20 cellular contexts compared by ENCODE assay signal in the genomic region with DNA sequence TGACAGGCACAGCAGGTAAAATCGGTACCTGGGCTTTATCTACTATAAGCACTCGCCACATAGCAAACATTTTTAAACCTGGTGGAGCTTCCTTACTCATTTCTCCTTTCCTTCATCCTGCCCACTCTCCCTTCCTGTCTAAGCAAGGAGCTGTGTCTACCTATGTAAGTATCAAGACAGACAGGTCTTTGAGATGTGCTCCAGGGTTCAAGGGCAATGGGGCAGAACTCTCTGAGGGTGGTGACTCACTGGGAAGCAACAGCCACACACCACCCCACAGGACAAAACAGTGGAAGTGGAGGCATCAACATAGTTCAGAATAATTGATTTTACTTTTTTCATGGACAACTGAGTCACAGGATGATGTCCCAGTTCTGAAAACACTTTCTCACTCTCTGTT.
A peak's percentile ranks its signal among the peaks of the same experiment; 100 is the strongest.
DNase-seq lines count a peak whose midpoint lies in the region; ATAC-seq and TF ChIP-seq lines count a peak whose summit lies in the region.
"Had no signal": no experiment of that assay in that cellular context is flagged by ENCODE, and none has a peak within 500 bp of the region (broad histone marks: within the 10 kb centered on the region; RNA-seq: fewer than 3 reads in every experiment).

No MANE protein-coding gene starts in this region.

- no peak for TF ChIP-seq CTCF in A673 (conservative IDR thresholded peaks at IDR 0.05; ENCODE audit: low read depth, low read length)
- TF ChIP-seq CTCF in PC-3 (conservative IDR thresholded peaks at IDR 0.05; ENCODE audit: low read depth, low read length) = no peak
- TF ChIP-seq CTCF in neural progenitor cell (IDR thresholded peaks at IDR 0.05) = no peak
- no peak for TF ChIP-seq CTCF in glutamatergic neuron (IDR thresholded peaks at IDR 0.05; ENCODE audit: partially characterized antibody, unreplicated experiment)

- POLR2A ChIA-PET in A673 (lab: Charles Lee; ENCODE audit: low non-redundant PET) = no interaction called here
- POLR2A ChIA-PET in PC-3 (lab: Charles Lee; ENCODE audit: unreplicated experiment) = no interaction called here

- no peak for DNase-seq in A673 (ENCODE audit: low spot score)
- DNase-seq in PC-3 = no peak
- DNase-seq in neural progenitor cell (ENCODE audit: low spot score) = no peak
- DNase-seq in HUDEP-2 (lab: John Stamatoyannopoulos, UW; ENCODE audit: unreplicated experiment in 76 of 76) = no peak
- no peak for DNase-seq in caudate nucleus (lab: John Stamatoyannopoulos, UW)
- DNase-seq in glutamatergic neuron = no peak
- DNase-seq: 8988T, GDM1, MM.1S, NCI-H1092, NCI-H1436 treated with DMSO at 0.1 percent for 48 hours, NCI-H2029, NCI-H226, NCI-H510A treated with DMSO at 0.1 percent for 48 hours, NCI-H748 treated with DMSO at 0.1 percent for 48 hours, Peyer's patch had no signal

- H3F3A ChIP-seq in PC-3 (ENCODE audit: low read length, unreplicated experiment) (no peaks in the 10 kb centered on the region), neural progenitor cell (ENCODE audit: low read depth) (no peaks in the 10 kb centered on the region)

- intact Hi-C loops in A673 (cut with micrococcal nuclease; ENCODE audit: unreplicated experiment) (no loop called here), PC-3 (cut with micrococcal nuclease) (no loop called here)

- no peaks in the 10 kb centered on the region for H3K79me2 ChIP-seq in PC-3 (ENCODE audit: low read length)
- no peaks in the 10 kb centered on the region for H3K79me2 ChIP-seq in neural progenitor cell (ENCODE audit: low read depth)

- H3K9me3 Mint-ChIP-seq in neural progenitor cell (peaks cover 24% of the 10 kb centered on the region), glutamatergic neuron (ENCODE audit: unreplicated experiment) (peaks cover 3% of the 10 kb centered on the region)

- no peaks in the 10 kb centered on the region for H3K36me3 ChIP-seq in A673 (ENCODE audit: insufficient read depth, low read length, poor library complexity, severe bottlenecking)
- H3K36me3 ChIP-seq in PC-3 (ENCODE audit: low read depth, low read length) = no peaks in the 10 kb centered on the region
- no peaks in the 10 kb centered on the region for H3K36me3 ChIP-seq in neural progenitor cell
- H3K36me3 ChIP-seq: Peyer's patch, SJSA1 had no signal

- CTCF ChIA-PET in A673 (lab: Charles Lee) = no interaction called here
- CTCF ChIA-PET in PC-3 (lab: Charles Lee) = no interaction called here

- H3K4me3 ChIP-seq in A673 (ENCODE audit: low read depth, low read length, poor library complexity, severe bottlenecking) (no peak overlapping the region), PC-3 (ENCODE audit: low read length) (no peak overlapping the region), neural progenitor cell (no peak overlapping the region)
- H3K4me3 ChIP-seq: Peyer's patch, SJSA1 had no signal

- H3K4me1 ChIP-seq in A673 (ENCODE audit: insufficient read depth, low read length, poor library complexity, severe bottlenecking) (peaks cover 21% of the 10 kb centered on the region), PC-3 (ENCODE audit: insufficient read depth, low read length) (peaks cover 8% of the 10 kb centered on the region), neural progenitor cell (peaks cover 8% of the 10 kb centered on the region)
- H3K4me1 ChIP-seq: Peyer's patch had no signal

- H3K27ac Mint-ChIP-seq in neural progenitor cell (peak overlapping the region; percentile 36), glutamatergic neuron (ENCODE audit: unreplicated experiment) (no peak overlapping the region)

- H3K36me3 Mint-ChIP-seq in neural progenitor cell (peaks cover 9% of the 10 kb centered on the region), glutamatergic neuron (ENCODE audit: unreplicated experiment) (peaks cover 8% of the 10 kb centered on the region)

- no peaks in the 10 kb centered on the region for H3K9me2 ChIP-seq in PC-3 (replicated peaks; ENCODE audit: low read length)

- H3K4me3 Mint-ChIP-seq in neural progenitor cell (no peak overlapping the region), glutamatergic neuron (ENCODE audit: unreplicated experiment) (no peak overlapping the region)
- H3K4me3 Mint-ChIP-seq: CD14-positive monocyte had no signal

- H3K27me3 ChIP-seq in A673 (replicated peaks; ENCODE audit: insufficient read depth, low read depth, low read length, poor library complexity) (no peaks in the 10 kb centered on the region), PC-3 (ENCODE audit: low read length) (no peaks in the 10 kb centered on the region), neural progenitor cell (no peaks in the 10 kb centered on the region)
- H3K27me3 ChIP-seq: Peyer's patch, SJSA1 had no signal

- no peak overlapping the region; the same call in 1 of the 2 replicates for H3K4me2 ChIP-seq in PC-3 (ENCODE audit: low read length)
- H3K4me2 ChIP-seq in neural progenitor cell = no peak overlapping the region

- H3K27ac ChIP-seq in A673 (ENCODE audit: low read depth, low read length, poor library complexity, severe bottlenecking) = peak overlapping the region; percentile 5
- H3K27ac ChIP-seq in PC-3 (ENCODE audit: low read length) = peak overlapping the region; percentile 58
- H3K27ac ChIP-seq in neural progenitor cell = no peak overlapping the region
- no peak overlapping the region for H3K27ac ChIP-seq in caudate nucleus (ENCODE audit: low read depth, low read length)
- H3K27ac ChIP-seq: Peyer's patch, SJSA1 had no signal

- H3K9ac ChIP-seq in PC-3 (ENCODE audit: low read length) = no peak overlapping the region
- H3K9ac ChIP-seq in neural progenitor cell = no peak overlapping the region

- H3K4me1 Mint-ChIP-seq in neural progenitor cell (peaks cover 28% of the 10 kb centered on the region), glutamatergic neuron (ENCODE audit: low read depth, unreplicated experiment) (peaks cover 3% of the 10 kb centered on the region)
- H3K4me1 Mint-ChIP-seq: CD14-positive monocyte had no signal

- H2AFZ ChIP-seq in PC-3 (ENCODE audit: low read length) (no peak overlapping the region), neural progenitor cell (replicated peaks) (no peak overlapping the region)

- H3K27me3 Mint-ChIP-seq in neural progenitor cell (ENCODE audit: insufficient read depth, low read depth) (peaks cover 2% of the 10 kb centered on the region), glutamatergic neuron (ENCODE audit: unreplicated experiment) (no peaks in the 10 kb centered on the region)

- H3K9me3 ChIP-seq in A673 (ENCODE audit: low read depth, low read length, poor library complexity, severe bottlenecking) (no peaks in the 10 kb centered on the region), PC-3 (ENCODE audit: low read length) (no peaks in the 10 kb centered on the region), neural progenitor cell (ENCODE audit: low read depth) (no peaks in the 10 kb centered on the region)
- H3K9me3 ChIP-seq: Peyer's patch, SJSA1 had no signal

- no TSS peak for BruUV-seq in A673 (replicated peaks; lab: Mats Ljungman, UMichigan)
- no TSS peak for BruUV-seq in PC-3 (replicated peaks; lab: Mats Ljungman, UMichigan)

- ATAC-seq in PC-3 (no peak), esophagus mucosa (peak; percentile 88), GM21529 (IDR thresholded peaks at IDR 0.05; ENCODE audit: unreplicated experiment) (no peak)

- H4K20me1 ChIP-seq in PC-3 (ENCODE audit: low read length) (no peaks in the 10 kb centered on the region), neural progenitor cell (ENCODE audit: low read depth) (no peaks in the 10 kb centered on the region)

Comparison
In these comparisons a context has a peak if more than half of its experiments do, and no peak if none do; other contexts are left out.
1. H3K27ac ChIP-seq: peak in A673 (single experiment) and PC-3 (single experiment); none in neural progenitor cell (single experiment) and caudate nucleus (single experiment).